Comparison of ENCODE assay signal across 10 cellular contexts in the genomic region with DNA sequence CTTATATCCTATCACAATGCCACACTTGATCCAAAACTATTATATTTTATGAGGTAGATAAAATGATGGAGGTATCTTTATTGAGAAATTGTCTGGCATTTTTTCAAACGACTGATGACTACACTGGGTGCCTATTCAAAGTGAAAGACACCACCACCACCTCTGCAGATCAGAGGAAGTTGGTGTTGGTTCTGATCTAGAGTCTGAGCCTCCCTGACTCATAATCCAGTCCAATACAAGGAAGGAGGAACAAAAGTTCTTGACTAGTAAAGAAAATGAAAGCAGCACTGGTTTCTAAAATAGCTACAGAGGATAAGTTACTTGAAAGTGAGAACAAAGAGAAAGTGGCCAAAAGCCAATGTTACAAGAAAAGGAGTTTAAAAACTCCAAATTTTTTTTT.
DNase-seq lines count a peak whose midpoint lies in the region; ATAC-seq and TF ChIP-seq lines count a peak whose summit lies in the region.
"Had no signal": no experiment of that assay in that cellular context is flagged by ENCODE, and none has a peak within 500 bp of the region (broad histone marks: within the 10 kb centered on the region; RNA-seq: fewer than 3 reads in every experiment).

No MANE protein-coding gene starts in this region.

- peak overlapping the region in 1 of 3 donors; percentile 36 for H3K27ac Mint-ChIP-seq in CD4-positive, CD25-positive, alpha-beta regulatory T cell
- H3K27ac Mint-ChIP-seq in CD4-positive, alpha-beta memory T cell: no peak overlapping the region

- H3K4me3 ChIP-seq in CD4-positive, CD25-positive, alpha-beta regulatory T cell (ENCODE audit: low read depth, low read length): no peak overlapping the region
- H3K4me3 ChIP-seq in CD4-positive, alpha-beta memory T cell (ENCODE audit: low read length in 2 of 2): no peak overlapping the region

- no peak for TF ChIP-seq POLR2A in erythroblast (IDR thresholded peaks at IDR 0.05; ENCODE audit: low read length)

- peaks cover 10% of the 10 kb centered on the region for H3K36me3 ChIP-seq in CD4-positive, CD25-positive, alpha-beta regulatory T cell (ENCODE audit: control insufficient read depth, insufficient read depth, low read length)
- H3K36me3 ChIP-seq in CD4-positive, alpha-beta memory T cell (ENCODE audit: insufficient read depth, low read length): peaks cover 5% of the 10 kb centered on the region
- H3K36me3 ChIP-seq: BE2C had no signal

- DNase-seq in CD4-positive, CD25-positive, alpha-beta regulatory T cell: peak in 1 of 3 donors; percentile 57
- DNase-seq in activated T-cell treated with anti-CD3 and anti-CD28 coated beads, Interleukin-2, amount 50 U/mL, for 4 hours: no peak
- no peak for DNase-seq in NCI-H1417 treated with DMSO at 0.1 percent for 48 hours (lab: John Stamatoyannopoulos, UW)
- no peak for DNase-seq in DMS79 (lab: John Stamatoyannopoulos, UW)
- DNase-seq in CD4-positive, alpha-beta memory T cell: no peak
- DNase-seq in erythroblast (lab: John Stamatoyannopoulos, UW): no peak
- DNase-seq: BE2C, substantia nigra had no signal

- peaks cover 62% of the 10 kb centered on the region for H3K36me3 Mint-ChIP-seq in CD4-positive, CD25-positive, alpha-beta regulatory T cell
- peaks cover 31% of the 10 kb centered on the region for H3K36me3 Mint-ChIP-seq in activated T-cell treated with anti-CD3 and anti-CD28 coated beads, Interleukin-2, amount 50 U/mL, for 4 hours (ENCODE audit: insufficient read depth)
- peaks cover 37 to 53% of the 10 kb centered on the region in 2 donors for H3K36me3 Mint-ChIP-seq in CD4-positive, alpha-beta memory T cell

- H3K4me3 Mint-ChIP-seq in CD4-positive, CD25-positive, alpha-beta regulatory T cell: no peak overlapping the region
- H3K4me3 Mint-ChIP-seq in activated T-cell treated with anti-CD3 and anti-CD28 coated beads, Interleukin-2, amount 50 U/mL, for 4 hours: no peak overlapping the region
- peak overlapping the region in 4 of 8 donors; percentile 18 to 42 (median 29) for H3K4me3 Mint-ChIP-seq in CD4-positive, alpha-beta memory T cell

- peaks cover 0 to 13% (median 3%) of the 10 kb centered on the region in 7 donors for H3K9me3 Mint-ChIP-seq in CD4-positive, CD25-positive, alpha-beta regulatory T cell
- H3K9me3 Mint-ChIP-seq in activated T-cell treated with anti-CD3 and anti-CD28 coated beads, Interleukin-2, amount 50 U/mL, for 4 hours: peaks cover 9% of the 10 kb centered on the region
- peaks cover 0 to 8% (median 2%) of the 10 kb centered on the region in 8 donors for H3K9me3 Mint-ChIP-seq in CD4-positive, alpha-beta memory T cell

- POLR2A ChIA-PET in CD4-positive, alpha-beta memory T cell (lab: Charles Lee; ENCODE audit: partially characterized antibody): no interaction called here

- H3K9me3 ChIP-seq in CD4-positive, CD25-positive, alpha-beta regulatory T cell (ENCODE audit: control insufficient read depth in 2 of 2, low read length in 2 of 2): no peaks in the 10 kb centered on the region
- H3K9me3 ChIP-seq in CD4-positive, alpha-beta memory T cell (ENCODE audit: control insufficient read depth in 1 of 2, low read length in 2 of 2): no peaks in the 10 kb centered on the region
- H3K9me3 ChIP-seq: BE2C had no signal

- no peaks in the 10 kb centered on the region for H3K4me1 ChIP-seq in CD4-positive, CD25-positive, alpha-beta regulatory T cell (ENCODE audit: control insufficient read depth, insufficient read depth, low read length, poor library complexity, severe bottlenecking)
- H3K4me1 ChIP-seq in CD4-positive, alpha-beta memory T cell (ENCODE audit: insufficient read depth, low read length): peaks cover 6% of the 10 kb centered on the region
- H3K4me1 ChIP-seq: BE2C had no signal

- H3K27me3 Mint-ChIP-seq in CD4-positive, CD25-positive, alpha-beta regulatory T cell: no peaks in the 10 kb centered on the region
- H3K27me3 Mint-ChIP-seq in activated T-cell treated with anti-CD3 and anti-CD28 coated beads, Interleukin-2, amount 50 U/mL, for 4 hours (ENCODE audit: low read depth): no peaks in the 10 kb centered on the region
- H3K27me3 Mint-ChIP-seq in CD4-positive, alpha-beta memory T cell: no peaks in the 10 kb centered on the region

- peaks cover 21 to 35% (median 28%) of the 10 kb centered on the region in 4 donors for H3K4me1 Mint-ChIP-seq in CD4-positive, CD25-positive, alpha-beta regulatory T cell
- H3K4me1 Mint-ChIP-seq in activated T-cell treated with anti-CD3 and anti-CD28 coated beads, Interleukin-2, amount 50 U/mL, for 4 hours (ENCODE audit: low read depth): peaks cover 31% of the 10 kb centered on the region
- H3K4me1 Mint-ChIP-seq in CD4-positive, alpha-beta memory T cell: peaks cover 15 to 26% (median 22%) of the 10 kb centered on the region in 4 donors

- H3K27me3 ChIP-seq in CD4-positive, CD25-positive, alpha-beta regulatory T cell (ENCODE audit: control insufficient read depth, insufficient read depth, low read length): no peaks in the 10 kb centered on the region
- no peaks in the 10 kb centered on the region for H3K27me3 ChIP-seq in CD4-positive, alpha-beta memory T cell (ENCODE audit: insufficient read depth, low read length)
- H3K27me3 ChIP-seq: BE2C had no signal

- CTCF ChIA-PET in CD4-positive, alpha-beta memory T cell (lab: Charles Lee; ENCODE audit: partially characterized antibody): no interaction called here

- peak; percentile 68 to 84 for ATAC-seq in CD4-positive, CD25-positive, alpha-beta regulatory T cell (ENCODE audit: low read depth in 2 of 2)
- peak; percentile 97 for ATAC-seq in GM19395 (IDR thresholded peaks at IDR 0.05; ENCODE audit: unreplicated experiment)
- peak; percentile 90 for ATAC-seq in HG03064 (IDR thresholded peaks at IDR 0.05; ENCODE audit: low read depth, unreplicated experiment)
- peak; percentile 100 for ATAC-seq in activated T-cell treated with anti-CD3 and anti-CD28 coated beads, Interleukin-2, amount 50 U/mL, for 4 hours

- intact Hi-C loops in CD4-positive, alpha-beta memory T cell (cut with micrococcal nuclease): no loop called here

- H3K27ac ChIP-seq in CD4-positive, CD25-positive, alpha-beta regulatory T cell (ENCODE audit: insufficient read depth, low read length, poor library complexity, severe bottlenecking): no peak overlapping the region
- H3K27ac ChIP-seq in CD4-positive, alpha-beta memory T cell (ENCODE audit: low read depth, low read length): no peak overlapping the region
